ENCODE assay signal across 23 cellular contexts in the genomic region with DNA sequence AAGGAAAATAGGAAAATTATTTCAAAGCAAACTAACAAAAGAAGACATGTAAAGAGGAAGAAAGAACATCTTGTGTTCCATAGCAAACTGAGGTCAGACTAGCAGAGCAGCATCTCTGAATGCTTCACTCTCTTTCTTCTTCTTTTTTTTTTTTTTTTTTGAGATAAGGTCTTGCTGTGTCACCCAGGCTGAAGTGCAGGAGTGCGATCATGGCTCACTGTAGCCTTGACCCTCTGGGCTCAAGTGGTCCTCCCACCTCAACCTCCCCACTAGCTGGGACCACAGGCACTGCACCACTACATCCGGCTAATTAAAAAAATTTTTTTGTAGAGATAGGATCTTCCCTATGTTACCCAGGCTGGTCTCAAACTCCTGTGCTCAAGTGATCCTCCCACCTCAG.
"Had no signal": no experiment of that assay in that cellular context is flagged by ENCODE, and none has a peak within 500 bp of the region (broad histone marks: within the 10 kb centered on the region; RNA-seq: fewer than 3 reads in every experiment).

No MANE protein-coding gene starts in this region.

- H3K27me3 Mint-ChIP-seq: dendritic cell treated with granulocyte-macrophage colony-stimulating factor and Interleukin-4, amounts not matched to agents 40 ng/mL and 50 ng/mL, for 4 days; progenitor cell of endocrine pancreas; type B pancreatic cell had no signal

- H3K4me1 Mint-ChIP-seq: natural killer cell had no signal

- H3K27me3 ChIP-seq: colonic mucosa, esophagus squamous epithelium, neutrophil, pancreas, right lobe of liver, stomach, tibial artery had no signal

- H3K36me3 ChIP-seq: colonic mucosa, lower lobe of right lung, pancreas, right lobe of liver, stomach, tibial artery had no signal

- H3K36me3 Mint-ChIP-seq: natural killer cell had no signal

- H3K4me1 ChIP-seq: colonic mucosa, esophagus squamous epithelium, lower lobe of right lung, pancreas, right lobe of liver, stomach, tibial artery had no signal

- H3K9me3 ChIP-seq: colonic mucosa, esophagus squamous epithelium, lower lobe of right lung, neutrophil, pancreas, right lobe of liver, stomach, tibial artery had no signal

- H3K4me3 Mint-ChIP-seq: dendritic cell treated with granulocyte-macrophage colony-stimulating factor and Interleukin-4, amounts not matched to agents 40 ng/mL and 50 ng/mL, for 4 days; endodermal cell; natural killer cell; neural crest cell; stimulated activated effector memory CD8-positive, alpha-beta T cell treated with anti-CD3 and anti-CD28 coated beads, Interleukin-12 subunit alpha, Interleukin-12 subunit beta, amount 100 ng/mL, for 72 hours; type B pancreatic cell had no signal

- H3K9me3 Mint-ChIP-seq: dendritic cell treated with granulocyte-macrophage colony-stimulating factor and Interleukin-4, amounts not matched to agents 40 ng/mL and 50 ng/mL, for 4 days; natural killer cell; stimulated activated effector memory CD8-positive, alpha-beta T cell treated with anti-CD3 and anti-CD28 coated beads, Interleukin-12 subunit alpha, Interleukin-12 subunit beta, amount 100 ng/mL, for 72 hours; type B pancreatic cell had no signal

- H3K27ac ChIP-seq: colonic mucosa, epithelial cell of prostate, esophagus squamous epithelium, lower lobe of right lung, neutrophil, pancreas, right lobe of liver, stomach, tibial artery had no signal

- H3K4me3 ChIP-seq: colonic mucosa, esophagus squamous epithelium, lower lobe of right lung, pancreas, right lobe of liver, stomach, tibial artery had no signal

- DNase-seq: colonic mucosa; effector CD8-positive, alpha-beta T cell; endodermal cell; esophagus squamous epithelium; left ventricle myocardium superior; lower lobe of right lung; natural killer cell; pancreas; right lobe of liver; small intestine; stimulated activated CD4-positive, alpha-beta T cell treated with anti-CD3 and anti-CD28 coated beads, Interleukin-12 subunit alpha, Interleukin-12 subunit beta, amount 100 ng/mL, for 4 hours; stimulated activated CD4-positive, alpha-beta T cell treated with anti-CD3 and anti-CD28 coated beads, Interleukin-1b, Interleukin-23, amount 100 ng/mL, for 48 hours; stimulated activated CD4-positive, alpha-beta T cell treated with anti-CD3 and anti-CD28 coated beads, Interleukin-4, amount 100 ng/mL, for 24 hours; stimulated activated naive CD4-positive, alpha-beta T cell treated with Interleukin-2 at 50 U/mL for 16 hours; stomach; tibial artery had no signal

- H3K27ac Mint-ChIP-seq: dendritic cell treated with granulocyte-macrophage colony-stimulating factor and Interleukin-4, amounts not matched to agents 40 ng/mL and 50 ng/mL, for 4 days; endodermal cell; natural killer cell; progenitor cell of endocrine pancreas; stimulated activated effector memory CD8-positive, alpha-beta T cell treated with anti-CD3 and anti-CD28 coated beads, Interleukin-12 subunit alpha, Interleukin-12 subunit beta, amount 100 ng/mL, for 72 hours; type B pancreatic cell had no signal

- ATAC-seq: left ventricle myocardium superior; lower lobe of right lung; natural killer cell; pancreas; right lobe of liver; stimulated activated effector memory CD8-positive, alpha-beta T cell treated with anti-CD3 and anti-CD28 coated beads, Interleukin-12 subunit alpha, Interleukin-12 subunit beta, amount 100 ng/mL, for 72 hours had no signal
